ENCODE assay signal across 28 cellular contexts in genomic region chr10:94521276-94522250, GRCh38. TPM values are rescaled to one million over a fixed set of nuclear protein-coding genes. Genes with fewer than 3 reads are reported as not detected.
A peak's percentile ranks its signal among the peaks of the same experiment; 100 is the strongest.
DNase-seq lines count a peak whose midpoint lies in the region; ATAC-seq, FAIRE-seq and TF ChIP-seq lines count a peak whose summit lies in the region.
"Had no signal": no experiment of that assay in that cellular context is flagged by ENCODE, and none has a peak within 500 bp of the region (broad histone marks: within the 10 kb centered on the region; RNA-seq: fewer than 3 reads in every experiment).

No MANE protein-coding gene starts in this region.

- WGBS in H1 (ENCODE audit: extremely low coverage in 1 of 2, insufficient coverage in 1 of 2, insufficient read length in 1 of 2, insufficient replicate concordance in 2 of 2, low coverage in 1 of 2, low lambda C conversion rate in 2 of 2, missing lambda C conversion rate in 1 of 2), 2 experiments, result 86% methylated on average over 5 of the region's 5 CpGs; no CpG with 5 or more reads in 1 of the 2 experiments

- no peak overlapping the region for H2BK15ac ChIP-seq in H1 (ENCODE audit: low read length)

- DNase-seq in DMS 273 (lab: John Stamatoyannopoulos, UW; ENCODE audit: unreplicated experiment) (peak; percentile 5), DMS 273 treated with DMSO at 0.1 percent for 48 hours (lab: John Stamatoyannopoulos, UW) (no peak), H1 (ENCODE audit: low read depth in 1 of 2, low spot score in 2 of 2) (no peak), neural crest cell (ENCODE audit: low read depth, low spot score) (no peak), left cardiac atrium (no peak), GM19239 (ENCODE audit: insufficient read length, low spot score) (no peak), SW480 (ENCODE audit: low spot score) (no peak)
- no peak for DNase-seq in CD4-positive, alpha-beta T cell
- DNase-seq: ACHN; C1 segment of cervical spinal cord; CD8-positive, alpha-beta memory T cell; EL; GM23248; Karpas-422; MV-4-11; NCI-H1105 treated with DMSO at 0.1 percent for 48 hours; NCI-H2029 treated with DMSO at 0.1 percent for 48 hours; NCI-H2171; NCI-H345; NCI-H524; NCI-H774; NK-92 treated with Interleukin-12 subunit alpha and Interleukin-12 subunit beta, amount 100 ng/mL, for 24 hours; SIG-M5; SK-N-SH had no signal

- H4K5ac ChIP-seq in H1 (ENCODE audit: insufficient read length, low read depth, low read length), result no peak overlapping the region

- no peak for TF ChIP-seq CTCF in H1 (IDR thresholded peaks at IDR 0.05; ENCODE audit: control extremely low read depth in 1 of 3, insufficient read depth in 1 of 3, low read depth in 1 of 3, low read length in 3 of 3)
- no peak for TF ChIP-seq CTCF in neural crest cell (conservative IDR thresholded peaks at IDR 0.05)
- no peak for TF ChIP-seq CTCF in CD4-positive, alpha-beta T cell (IDR thresholded peaks at IDR 0.05)

- no peak overlapping the region for H3K4ac ChIP-seq in H1 (replicated peaks; ENCODE audit: insufficient read length, low read depth, low read length)

- H3K9ac ChIP-seq in H1 (replicated peaks in 1 of 4; ENCODE audit: extremely low read depth in 1 of 4, low read depth in 3 of 4, low read length in 3 of 4), result no peak overlapping the region
- H3K9ac ChIP-seq: GM23248, SK-N-SH had no signal

- H3K23ac ChIP-seq in H1 (ENCODE audit: insufficient read length), result no peak overlapping the region

- no peaks in the 10 kb centered on the region for H3K4me1 Mint-ChIP-seq in neural crest cell
- no peaks in the 10 kb centered on the region for H3K4me1 Mint-ChIP-seq in CD4-positive, alpha-beta T cell (ENCODE audit: low read depth)
- H3K4me1 Mint-ChIP-seq: CD8-positive, alpha-beta memory T cell; IgD-negative memory B cell had no signal

- H3K14ac ChIP-seq in H1 (ENCODE audit: insufficient read length), result no peak overlapping the region

- H2AK5ac ChIP-seq in H1 (ENCODE audit: low read depth, low read length), result no peak overlapping the region

- H2BK12ac ChIP-seq in H1 (ENCODE audit: low read depth, low read length), result no peak overlapping the region

- H3K27ac Mint-ChIP-seq in neural crest cell (ENCODE audit: unreplicated experiment), result peak overlapping the region; percentile 14
- no peak overlapping the region for H3K27ac Mint-ChIP-seq in CD4-positive, alpha-beta T cell
- H3K27ac Mint-ChIP-seq: CD8-positive, alpha-beta memory T cell; IgD-negative memory B cell had no signal

- H3K23me2 ChIP-seq in H1 (ENCODE audit: low read depth, low read length), result no peaks in the 10 kb centered on the region

- H3K36me3 Mint-ChIP-seq in neural crest cell (ENCODE audit: low read depth), result peaks cover 6% of the 10 kb centered on the region
- no peaks in the 10 kb centered on the region for H3K36me3 Mint-ChIP-seq in CD4-positive, alpha-beta T cell (ENCODE audit: low read depth)
- H3K36me3 Mint-ChIP-seq: CD8-positive, alpha-beta memory T cell had no signal

- TF ChIP-seq RAD21 in H1 (IDR thresholded peaks at IDR 0.05 in 1 of 2, conservative IDR thresholded peaks at IDR 0.05 in 1 of 2; ENCODE audit: low read depth in 2 of 2, low read length in 2 of 2), result no peak

- H2BK20ac ChIP-seq in H1 (ENCODE audit: low read length), result no peak overlapping the region

- H3K27me3 Mint-ChIP-seq in neural crest cell (ENCODE audit: low read depth), result no peaks in the 10 kb centered on the region
- peaks cover 15% of the 10 kb centered on the region for H3K27me3 Mint-ChIP-seq in CD4-positive, alpha-beta T cell
- H3K27me3 Mint-ChIP-seq: IgD-negative memory B cell had no signal

- H3K4me3 Mint-ChIP-seq in neural crest cell, result no peak overlapping the region
- no peak overlapping the region for H3K4me3 Mint-ChIP-seq in CD4-positive, alpha-beta T cell
- H3K4me3 Mint-ChIP-seq: CD8-positive, alpha-beta memory T cell; IgD-negative memory B cell had no signal

- CTCF ChIA-PET in H1 (lab: Charles Lee; ENCODE audit: partially characterized antibody), result interaction anchor here (0.7 kb wide), 1 partner anchor 9 kb away, joined by 4 read pairs; no protein-coding TSS in a partner anchor
- CTCF ChIA-PET in CD4-positive, alpha-beta T cell (lab: Charles Lee), result no interaction called here

- no peak overlapping the region for H3K56ac ChIP-seq in H1 (replicated peaks; ENCODE audit: insufficient read length, low read depth, low read length)

- H3K4me1 ChIP-seq in H1 (replicated peaks in 1 of 4; ENCODE audit: control insufficient read depth in 3 of 4, insufficient read depth in 4 of 4, low read length in 3 of 4), result no peaks in the 10 kb centered on the region

- no peak for TF ChIP-seq POLR2A in H1 (IDR thresholded peaks at IDR 0.05; ENCODE audit: control extremely low read depth in 1 of 2, low read depth in 2 of 2, low read length in 2 of 2)

- TF ChIP-seq EP300 in H1 (IDR thresholded peaks at IDR 0.05; ENCODE audit: borderline replicate concordance in 1 of 2, low read depth in 2 of 2, low read length in 2 of 2), result no peak

- no peaks in the 10 kb centered on the region for H3K9me3 ChIP-seq in H1 (ENCODE audit: insufficient read depth in 2 of 2, low read depth in 1 of 2, low read length in 1 of 2)
- H3K9me3 ChIP-seq in CD4-positive, alpha-beta T cell (ENCODE audit: control insufficient read depth, low read length), result no peaks in the 10 kb centered on the region
- H3K9me3 ChIP-seq: SK-N-SH had no signal

- H3K4me3 ChIP-seq in H1 (ENCODE audit: extremely low read depth in 1 of 4, insufficient read depth in 2 of 4, low read depth in 3 of 4, low read length in 4 of 4), result no peak overlapping the region
- H3K4me3 ChIP-seq: GM12878, GM23248 had no signal

- FAIRE-seq in H1 (lab: Jason Lieb, UNC) (no peak), GM19239 (lab: Jason Lieb, UNC) (no peak)
- FAIRE-seq: GM12878 had no signal

- POLR2A ChIA-PET in H1 (lab: Charles Lee; ENCODE audit: partially characterized antibody), result no interaction called here
- POLR2A ChIA-PET in CD4-positive, alpha-beta T cell (lab: Charles Lee), result interaction anchor here (1.2 kb wide), 1 partner anchor 12 kb away, joined by 3 read pairs; no protein-coding TSS in a partner anchor

- no peaks in the 10 kb centered on the region for H3K9me3 Mint-ChIP-seq in neural crest cell
- no peaks in the 10 kb centered on the region for H3K9me3 Mint-ChIP-seq in CD4-positive, alpha-beta T cell
- H3K9me3 Mint-ChIP-seq: CD8-positive, alpha-beta memory T cell had no signal

- no peaks in the 10 kb centered on the region for H3K79me1 ChIP-seq in H1 (ENCODE audit: low read depth, low read length)

- no peak overlapping the region for H3K4me2 ChIP-seq in H1 (ENCODE audit: insufficient read depth in 1 of 2, low read depth in 2 of 2, low read length in 2 of 2)
- H3K4me2 ChIP-seq: SK-N-SH had no signal

- ATAC-seq in left cardiac atrium, result no peak
- ATAC-seq in CD4-positive, alpha-beta T cell (ENCODE audit: poor library complexity), result no peak
- ATAC-seq: GM12878, HCT116 had no signal

- H4K91ac ChIP-seq in H1 (replicated peaks; ENCODE audit: insufficient read length, low read length), result no peak overlapping the region

- H2AFZ ChIP-seq in H1 (ENCODE audit: low read length), result no peak overlapping the region
- H2AFZ ChIP-seq: GM23248 had no signal

- H4K8ac ChIP-seq in H1 (ENCODE audit: extremely low read depth, insufficient read depth, low read length), result no peak overlapping the region

- H4K20me1 ChIP-seq in H1 (replicated peaks in 1 of 2; ENCODE audit: control insufficient read depth in 1 of 2, insufficient read depth in 2 of 2, low read length in 2 of 2), result no peaks in the 10 kb centered on the region

- no peak overlapping the region for H2BK120ac ChIP-seq in H1 (replicated peaks; ENCODE audit: low read depth, low read length)

- intact Hi-C loops in left cardiac atrium (cut with DNase I), result no loop called here
- intact Hi-C loops in CD4-positive, alpha-beta T cell (cut with DNase I, micrococcal nuclease), result no loop called here

- H3K79me2 ChIP-seq in H1 (ENCODE audit: control insufficient read depth in 1 of 2, insufficient read depth in 2 of 2, low read length in 2 of 2), result no peaks in the 10 kb centered on the region

- H3K27ac ChIP-seq in H1 (ENCODE audit: low read depth, low read length), result no peak overlapping the region
- no peak overlapping the region for H3K27ac ChIP-seq in CD4-positive, alpha-beta T cell (ENCODE audit: low read depth, low read length)
- H3K27ac ChIP-seq: 22Rv1, GM23248 had no signal

- no peaks in the 10 kb centered on the region for H3K27me3 ChIP-seq in H1 (replicated peaks in 1 of 4; ENCODE audit: control insufficient read depth in 3 of 4, extremely low read depth in 1 of 4, insufficient read depth in 3 of 4, low read length in 3 of 4)
- H3K27me3 ChIP-seq in CD4-positive, alpha-beta T cell (ENCODE audit: control insufficient read depth, insufficient read depth, low read length), result no peaks in the 10 kb centered on the region

- H2BK5ac ChIP-seq in H1 (ENCODE audit: low read depth, low read length), result no peak overlapping the region

- H3K18ac ChIP-seq in H1 (ENCODE audit: extremely low read depth, low read length), result no peak overlapping the region

- H3K36me3 ChIP-seq in H1 (ENCODE audit: control insufficient read depth in 2 of 4, insufficient read depth in 4 of 4, low read length in 3 of 4), result no peaks in the 10 kb centered on the region

TF ChIP-seq in H1, 55 proteins besides CTCF, POLR2A, EP300 and RAD21:
- TF ChIP-seq SP4 (IDR thresholded peaks at IDR 0.05; ENCODE audit: low read length) (no peak), CEBPB (IDR thresholded peaks at IDR 0.05; ENCODE audit: low read depth, low read length) (peak; percentile 36; the same call in 1 of the 2 replicates)
- TF ChIP-seq, protein P1, sequence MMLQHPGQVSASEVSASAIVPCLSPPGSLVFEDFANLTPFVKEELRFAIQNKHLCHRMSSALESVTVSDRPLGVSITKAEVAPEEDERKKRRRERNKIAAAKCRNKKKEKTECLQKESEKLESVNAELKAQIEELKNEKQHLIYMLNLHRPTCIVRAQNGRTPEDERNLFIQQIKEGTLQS (IDR thresholded peaks at IDR 0.05; ENCODE audit: insufficient read depth, low read depth, low read length), result no peak
TF ChIP-seq in H1: peak in this region for 1.

RNA-seq across cellular contexts. Expression of gene HELLS, which starts 24.0 kb away (rescaled TPM):
- 353 and 371 TPM in 2 replicates for total RNA-seq in H1 (2021; fragmentation: NEBNext Ultra II Directional; extraction: Animal tissue kit (Norgen Biotek cat#: 25700))
- polyA plus RNA-seq in H1 (2011; rRNA removed), result 112 and 147 TPM in 2 replicates
- 161 TPM for polyA plus RNA-seq in H1 (2011; cell fraction: cytosol; rRNA removed)
- polyA plus RNA-seq in H1 (2011; cell fraction: nucleus; rRNA removed), result 123 TPM
- polyA plus RNA-seq in H1 (2012, experiment 1 of 2), result 94.1 to 110 TPM (median 103 TPM) in 4 replicates
- 8.7 TPM for polyA plus RNA-seq in H1 (2012, experiment 2 of 2)
- polyA plus RNA-seq in H1 (2013, experiment 1 of 2), result 144 TPM
- 133 TPM for polyA plus RNA-seq in H1 (2013, experiment 2 of 2)
- 164 and 201 TPM in 2 replicates for polyA minus RNA-seq in H1 (2011; rRNA and poly(A)+ RNA removed)
- 177 TPM for polyA minus RNA-seq in H1 (2011; cell fraction: cytosol; rRNA and poly(A)+ RNA removed)
- 281 TPM for polyA minus RNA-seq in H1 (2011; cell fraction: nucleus; rRNA and poly(A)+ RNA removed)
- 187 and 190 TPM in 2 replicates for total RNA-seq in neural crest cell
- 1 to 10 TPM; 3.2 to 3.5 TPM for total RNA-seq in left cardiac atrium
- total RNA-seq in CD4-positive, alpha-beta T cell, result 10 to 100 TPM in 1 of 2 experiments, 1 to 10 TPM in 1; 9.5 to 10.3 TPM

Comparison
In these comparisons a context has a peak if more than half of its experiments do, and no peak if none do; other contexts are left out.
1. RNA of gene HELLS, which starts 24.0 kb away (total RNA-seq): 353 to 371 TPM in H1 and 187 to 190 TPM in neural crest cell; 9.5 to 10.3 TPM in CD4-positive, alpha-beta T cell and 3.2 to 3.5 TPM in left cardiac atrium; every median in the first group is over 10 times any median in the second.